In the genomic region with DNA sequence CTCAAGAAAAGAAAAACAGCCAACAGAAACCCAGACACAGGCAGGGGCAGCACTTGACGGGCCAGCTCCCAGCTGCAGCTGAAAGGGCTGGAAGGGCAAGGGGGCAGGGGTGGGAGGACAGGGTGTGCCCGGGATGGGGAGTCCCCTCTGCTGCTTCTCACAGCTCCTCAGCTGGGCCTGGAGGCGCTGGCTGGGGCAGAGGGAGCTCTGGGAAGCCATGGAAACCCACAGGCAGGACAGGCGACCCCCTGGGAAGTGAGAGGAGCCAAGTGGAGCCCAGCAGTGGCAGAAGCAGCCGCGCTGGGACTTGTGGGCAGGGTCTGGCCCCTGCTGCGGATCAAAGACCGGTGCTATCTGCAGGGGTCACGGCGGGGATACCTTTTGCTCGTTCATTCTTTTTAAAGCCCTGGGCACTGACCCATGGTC, we compare ENCODE assay signal across 1 cellular context.
TF ChIP-seq lines count a peak whose summit lies in the region.

No MANE protein-coding gene starts in this region.

TF ChIP-seq in WTC11, 78 proteins besides CTCF, POLR2A, EP300 and RAD21 (continued from another document):
- TF ChIP-seq, protein P1, sequence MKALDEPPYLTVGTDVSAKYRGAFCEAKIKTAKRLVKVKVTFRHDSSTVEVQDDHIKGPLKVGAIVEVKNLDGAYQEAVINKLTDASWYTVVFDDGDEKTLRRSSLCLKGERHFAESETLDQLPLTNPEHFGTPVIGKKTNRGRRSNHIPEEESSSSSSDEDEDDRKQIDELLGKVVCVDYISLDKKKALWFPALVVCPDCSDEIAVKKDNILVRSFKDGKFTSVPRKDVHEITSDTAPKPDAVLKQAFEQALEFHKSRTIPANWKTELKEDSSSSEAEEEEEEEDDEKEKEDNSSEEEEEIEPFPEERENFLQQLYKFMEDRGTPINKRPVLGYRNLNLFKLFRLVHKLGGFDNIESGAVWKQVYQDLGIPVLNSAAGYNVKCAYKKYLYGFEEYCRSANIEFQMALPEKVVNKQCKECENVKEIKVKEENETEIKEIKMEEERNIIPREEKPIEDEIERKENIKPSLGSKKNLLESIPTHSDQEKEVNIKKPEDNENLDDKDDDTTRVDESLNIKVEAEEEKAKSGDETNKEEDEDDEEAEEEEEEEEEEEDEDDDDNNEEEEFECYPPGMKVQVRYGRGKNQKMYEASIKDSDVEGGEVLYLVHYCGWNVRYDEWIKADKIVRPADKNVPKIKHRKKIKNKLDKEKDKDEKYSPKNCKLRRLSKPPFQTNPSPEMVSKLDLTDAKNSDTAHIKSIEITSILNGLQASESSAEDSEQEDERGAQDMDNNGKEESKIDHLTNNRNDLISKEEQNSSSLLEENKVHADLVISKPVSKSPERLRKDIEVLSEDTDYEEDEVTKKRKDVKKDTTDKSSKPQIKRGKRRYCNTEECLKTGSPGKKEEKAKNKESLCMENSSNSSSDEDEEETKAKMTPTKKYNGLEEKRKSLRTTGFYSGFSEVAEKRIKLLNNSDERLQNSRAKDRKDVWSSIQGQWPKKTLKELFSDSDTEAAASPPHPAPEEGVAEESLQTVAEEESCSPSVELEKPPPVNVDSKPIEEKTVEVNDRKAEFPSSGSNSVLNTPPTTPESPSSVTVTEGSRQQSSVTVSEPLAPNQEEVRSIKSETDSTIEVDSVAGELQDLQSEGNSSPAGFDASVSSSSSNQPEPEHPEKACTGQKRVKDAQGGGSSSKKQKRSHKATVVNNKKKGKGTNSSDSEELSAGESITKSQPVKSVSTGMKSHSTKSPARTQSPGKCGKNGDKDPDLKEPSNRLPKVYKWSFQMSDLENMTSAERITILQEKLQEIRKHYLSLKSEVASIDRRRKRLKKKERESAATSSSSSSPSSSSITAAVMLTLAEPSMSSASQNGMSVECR (CRISPR knock-in tag; IDR thresholded peaks at IDR 0.05; ENCODE audit: borderline replicate concordance) = no peak
- TF ChIP-seq CREB1 (CRISPR knock-in tag; IDR thresholded peaks at IDR 0.05) (no peak), ZNF121 (CRISPR knock-in tag; IDR thresholded peaks at IDR 0.05) (no peak)
- TF ChIP-seq, protein P2, sequence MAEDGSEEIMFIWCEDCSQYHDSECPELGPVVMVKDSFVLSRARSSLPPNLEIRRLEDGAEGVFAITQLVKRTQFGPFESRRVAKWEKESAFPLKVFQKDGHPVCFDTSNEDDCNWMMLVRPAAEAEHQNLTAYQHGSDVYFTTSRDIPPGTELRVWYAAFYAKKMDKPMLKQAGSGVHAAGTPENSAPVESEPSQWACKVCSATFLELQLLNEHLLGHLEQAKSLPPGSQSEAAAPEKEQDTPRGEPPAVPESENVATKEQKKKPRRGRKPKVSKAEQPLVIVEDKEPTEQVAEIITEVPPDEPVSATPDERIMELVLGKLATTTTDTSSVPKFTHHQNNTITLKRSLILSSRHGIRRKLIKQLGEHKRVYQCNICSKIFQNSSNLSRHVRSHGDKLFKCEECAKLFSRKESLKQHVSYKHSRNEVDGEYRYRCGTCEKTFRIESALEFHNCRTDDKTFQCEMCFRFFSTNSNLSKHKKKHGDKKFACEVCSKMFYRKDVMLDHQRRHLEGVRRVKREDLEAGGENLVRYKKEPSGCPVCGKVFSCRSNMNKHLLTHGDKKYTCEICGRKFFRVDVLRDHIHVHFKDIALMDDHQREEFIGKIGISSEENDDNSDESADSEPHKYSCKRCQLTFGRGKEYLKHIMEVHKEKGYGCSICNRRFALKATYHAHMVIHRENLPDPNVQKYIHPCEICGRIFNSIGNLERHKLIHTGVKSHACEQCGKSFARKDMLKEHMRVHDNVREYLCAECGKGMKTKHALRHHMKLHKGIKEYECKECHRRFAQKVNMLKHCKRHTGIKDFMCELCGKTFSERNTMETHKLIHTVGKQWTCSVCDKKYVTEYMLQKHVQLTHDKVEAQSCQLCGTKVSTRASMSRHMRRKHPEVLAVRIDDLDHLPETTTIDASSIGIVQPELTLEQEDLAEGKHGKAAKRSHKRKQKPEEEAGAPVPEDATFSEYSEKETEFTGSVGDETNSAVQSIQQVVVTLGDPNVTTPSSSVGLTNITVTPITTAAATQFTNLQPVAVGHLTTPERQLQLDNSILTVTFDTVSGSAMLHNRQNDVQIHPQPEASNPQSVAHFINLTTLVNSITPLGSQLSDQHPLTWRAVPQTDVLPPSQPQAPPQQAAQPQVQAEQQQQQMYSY (CRISPR knock-in tag; IDR thresholded peaks at IDR 0.05) = no peak
TF ChIP-seq in WTC11: peak in this region for 0.
